Comparison of ENCODE assay signal across 8 cellular contexts in the genomic region with DNA sequence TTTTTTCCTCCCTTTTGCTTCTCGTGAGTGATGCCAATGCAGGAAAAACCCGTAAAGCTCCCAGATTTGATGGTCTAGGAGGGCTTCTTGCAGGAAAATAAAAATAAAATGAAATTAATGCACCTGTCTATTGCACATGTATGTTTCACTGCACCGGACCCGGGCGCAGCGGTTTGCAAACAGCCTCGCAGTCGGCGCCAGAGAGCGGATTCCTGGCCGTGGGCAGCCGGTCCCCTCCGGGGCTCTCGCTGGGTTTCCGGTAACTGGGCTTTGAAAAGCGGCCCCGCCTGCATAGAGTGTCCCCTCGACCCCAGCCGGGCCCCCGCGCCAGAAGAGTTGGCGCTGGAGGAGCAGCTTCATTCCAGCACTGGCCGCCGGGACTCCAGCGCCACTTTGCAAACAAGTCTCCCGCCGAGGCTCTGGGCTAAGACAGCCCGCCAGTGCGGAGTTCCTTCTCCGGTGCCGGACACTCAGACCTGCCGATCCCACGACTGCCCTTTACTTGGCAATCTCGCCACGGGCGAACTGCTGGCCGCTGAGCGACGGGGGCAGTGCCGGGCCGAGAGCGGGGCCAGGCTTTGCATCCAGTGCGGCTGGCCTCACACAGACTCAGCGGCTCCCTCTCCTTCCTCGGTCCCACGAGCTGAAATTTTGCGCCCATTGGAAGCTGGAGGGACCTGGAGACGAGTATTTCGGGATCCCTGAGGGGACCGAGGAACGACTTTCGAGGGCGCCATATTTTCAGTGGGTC. TPM values are rescaled to one million over a fixed set of nuclear protein-coding genes. Genes with fewer than 3 reads are reported as not detected.
A peak's percentile ranks its signal among the peaks of the same experiment; 100 is the strongest.
DNase-seq lines count a peak whose midpoint lies in the region; ATAC-seq and TF ChIP-seq lines count a peak whose summit lies in the region.

No MANE protein-coding gene starts in this region.

- peaks cover 3 to 6% of the 10 kb centered on the region in 2 donors for H3K4me1 ChIP-seq in lung (ENCODE audit: control insufficient read depth in 2 of 2, insufficient read depth in 2 of 2, low read length in 2 of 2)

- no peak for TF ChIP-seq CTCF in AG09309 (IDR thresholded peaks at IDR 0.05; ENCODE audit: control insufficient read depth, insufficient read depth, low read depth, low read length, missing control alignments)
- TF ChIP-seq CTCF in lung (IDR thresholded peaks at IDR 0.05; ENCODE audit: control extremely low read depth, extremely low read depth) = no peak

- peak overlapping the region; percentile 4 to 82 for H3K27ac ChIP-seq in lung (ENCODE audit: low read depth in 1 of 2, low read length in 1 of 2)

- CTCF ChIA-PET in activated CD4-positive, alpha-beta T cell treated with anti-CD3 and anti-CD28 coated beads, Interleukin-2, amount 10 ng/mL, durations not matched to agents 7 days and 5 days (lab: Charles Lee) = no interaction called here

- POLR2A ChIA-PET in activated CD4-positive, alpha-beta T cell treated with anti-CD3 and anti-CD28 coated beads, Interleukin-2, amount 10 ng/mL, durations not matched to agents 7 days and 5 days (lab: Charles Lee) = no interaction called here

- no peak for DNase-seq in AG09309 (ENCODE audit: low read depth)
- DNase-seq in activated CD4-positive, alpha-beta T cell treated with anti-CD3 and anti-CD28 coated beads, Interleukin-2, amount 10 ng/mL, durations not matched to agents 7 days and 5 days = peak; percentile 29
- peak in 2 of 3 experiments; percentile 1 to 12 for DNase-seq in effector memory CD8-positive, alpha-beta T cell
- peak; percentile 39 for DNase-seq in lung (ENCODE audit: low spot score)

- H3K27me3 Mint-ChIP-seq in activated CD4-positive, alpha-beta T cell treated with anti-CD3 and anti-CD28 coated beads, Interleukin-2, amount 10 ng/mL, durations not matched to agents 7 days and 5 days = peaks cover 34% of the 10 kb centered on the region
- H3K27me3 Mint-ChIP-seq in effector memory CD8-positive, alpha-beta T cell = peaks cover 23 to 26% of the 10 kb centered on the region in 2 donors
- peaks cover 29% of the 10 kb centered on the region for H3K27me3 Mint-ChIP-seq in stimulated activated memory B cell treated with anti-CD40 and anti-IgM and Interleukin-4, amounts not matched to agents 10 μg/mL and 1 μg/mL and 100 μg/mL, for 72 hours

- H3K4me1 Mint-ChIP-seq in activated CD4-positive, alpha-beta T cell treated with anti-CD3 and anti-CD28 coated beads, Interleukin-2, amount 10 ng/mL, durations not matched to agents 7 days and 5 days = peaks cover 19% of the 10 kb centered on the region
- H3K4me1 Mint-ChIP-seq in effector memory CD8-positive, alpha-beta T cell (ENCODE audit: low read depth in 2 of 2) = peaks cover 16 to 17% of the 10 kb centered on the region in 2 donors
- peaks cover 21% of the 10 kb centered on the region for H3K4me1 Mint-ChIP-seq in stimulated activated memory B cell treated with anti-CD40 and anti-IgM and Interleukin-4, amounts not matched to agents 10 μg/mL and 1 μg/mL and 100 μg/mL, for 72 hours

- H3K27me3 ChIP-seq in lung (ENCODE audit: control insufficient read depth, insufficient read depth) = no peaks in the 10 kb centered on the region

- H3K4me3 ChIP-seq in AG09309 (ENCODE audit: control insufficient read depth, low read depth, low read length) (peak overlapping the region; percentile 99), lung (peak overlapping the region; percentile 90)

- TF ChIP-seq RAD21 in Ishikawa (IDR thresholded peaks at IDR 0.05; ENCODE audit: low read depth) = no peak

- H3K4me3 Mint-ChIP-seq in activated CD4-positive, alpha-beta T cell treated with anti-CD3 and anti-CD28 coated beads, Interleukin-2, amount 10 ng/mL, durations not matched to agents 7 days and 5 days = peak overlapping the region; percentile 92
- H3K4me3 Mint-ChIP-seq in effector memory CD8-positive, alpha-beta T cell = peak overlapping the region; percentile 90 to 93
- H3K4me3 Mint-ChIP-seq in stimulated activated memory B cell treated with anti-CD40 and anti-IgM and Interleukin-4, amounts not matched to agents 10 μg/mL and 1 μg/mL and 100 μg/mL, for 72 hours = peak overlapping the region; percentile 93

- ATAC-seq in GM18517 (IDR thresholded peaks at IDR 0.05; ENCODE audit: unreplicated experiment) = peak; percentile 24
- peak; percentile 28 for ATAC-seq in effector memory CD8-positive, alpha-beta T cell (replicated peaks)
- ATAC-seq in lung (ENCODE audit: insufficient read depth, low FRiP score) = peak; percentile 20
- ATAC-seq in stimulated activated memory B cell treated with anti-CD40 and anti-IgM and Interleukin-4, amounts not matched to agents 10 μg/mL and 1 μg/mL and 100 μg/mL, for 72 hours = peak; percentile 48
- ATAC-seq in HG03095 (IDR thresholded peaks at IDR 0.05; ENCODE audit: unreplicated experiment) = no peak

- no peaks in the 10 kb centered on the region for H3K36me3 Mint-ChIP-seq in activated CD4-positive, alpha-beta T cell treated with anti-CD3 and anti-CD28 coated beads, Interleukin-2, amount 10 ng/mL, durations not matched to agents 7 days and 5 days (ENCODE audit: low read depth)
- H3K36me3 Mint-ChIP-seq in effector memory CD8-positive, alpha-beta T cell (ENCODE audit: insufficient read depth) = peaks cover 5% of the 10 kb centered on the region
- no peaks in the 10 kb centered on the region for H3K36me3 Mint-ChIP-seq in stimulated activated memory B cell treated with anti-CD40 and anti-IgM and Interleukin-4, amounts not matched to agents 10 μg/mL and 1 μg/mL and 100 μg/mL, for 72 hours

- no peaks in the 10 kb centered on the region for H3K36me3 ChIP-seq in lung (ENCODE audit: control insufficient read depth in 2 of 2, insufficient read depth in 2 of 2, low read length in 2 of 2)

- no peaks in the 10 kb centered on the region for H3K9me3 ChIP-seq in lung (ENCODE audit: control insufficient read depth in 2 of 2, insufficient read depth in 1 of 2, low read length in 1 of 2)

- no peaks in the 10 kb centered on the region for H3K9me3 Mint-ChIP-seq in activated CD4-positive, alpha-beta T cell treated with anti-CD3 and anti-CD28 coated beads, Interleukin-2, amount 10 ng/mL, durations not matched to agents 7 days and 5 days
- H3K9me3 Mint-ChIP-seq in effector memory CD8-positive, alpha-beta T cell = no peaks in the 10 kb centered on the region
- H3K9me3 Mint-ChIP-seq in stimulated activated memory B cell treated with anti-CD40 and anti-IgM and Interleukin-4, amounts not matched to agents 10 μg/mL and 1 μg/mL and 100 μg/mL, for 72 hours = no peaks in the 10 kb centered on the region

- no peak for TF ChIP-seq EP300 in Ishikawa (IDR thresholded peaks at IDR 0.05; ENCODE audit: borderline replicate concordance)

- H3K27ac Mint-ChIP-seq in activated CD4-positive, alpha-beta T cell treated with anti-CD3 and anti-CD28 coated beads, Interleukin-2, amount 10 ng/mL, durations not matched to agents 7 days and 5 days = peak overlapping the region; percentile 78
- H3K27ac Mint-ChIP-seq in effector memory CD8-positive, alpha-beta T cell = peak overlapping the region; percentile 68 to 88
- peak overlapping the region; percentile 84 for H3K27ac Mint-ChIP-seq in stimulated activated memory B cell treated with anti-CD40 and anti-IgM and Interleukin-4, amounts not matched to agents 10 μg/mL and 1 μg/mL and 100 μg/mL, for 72 hours

- 0 to 1% methylated on average over 52 to 53 of the region's 53 CpGs for WGBS in lung, 2 donors

TF ChIP-seq in Ishikawa, 13 proteins besides CTCF, POLR2A, EP300 and RAD21 (continues in another document):
- TF ChIP-seq, protein P1, sequence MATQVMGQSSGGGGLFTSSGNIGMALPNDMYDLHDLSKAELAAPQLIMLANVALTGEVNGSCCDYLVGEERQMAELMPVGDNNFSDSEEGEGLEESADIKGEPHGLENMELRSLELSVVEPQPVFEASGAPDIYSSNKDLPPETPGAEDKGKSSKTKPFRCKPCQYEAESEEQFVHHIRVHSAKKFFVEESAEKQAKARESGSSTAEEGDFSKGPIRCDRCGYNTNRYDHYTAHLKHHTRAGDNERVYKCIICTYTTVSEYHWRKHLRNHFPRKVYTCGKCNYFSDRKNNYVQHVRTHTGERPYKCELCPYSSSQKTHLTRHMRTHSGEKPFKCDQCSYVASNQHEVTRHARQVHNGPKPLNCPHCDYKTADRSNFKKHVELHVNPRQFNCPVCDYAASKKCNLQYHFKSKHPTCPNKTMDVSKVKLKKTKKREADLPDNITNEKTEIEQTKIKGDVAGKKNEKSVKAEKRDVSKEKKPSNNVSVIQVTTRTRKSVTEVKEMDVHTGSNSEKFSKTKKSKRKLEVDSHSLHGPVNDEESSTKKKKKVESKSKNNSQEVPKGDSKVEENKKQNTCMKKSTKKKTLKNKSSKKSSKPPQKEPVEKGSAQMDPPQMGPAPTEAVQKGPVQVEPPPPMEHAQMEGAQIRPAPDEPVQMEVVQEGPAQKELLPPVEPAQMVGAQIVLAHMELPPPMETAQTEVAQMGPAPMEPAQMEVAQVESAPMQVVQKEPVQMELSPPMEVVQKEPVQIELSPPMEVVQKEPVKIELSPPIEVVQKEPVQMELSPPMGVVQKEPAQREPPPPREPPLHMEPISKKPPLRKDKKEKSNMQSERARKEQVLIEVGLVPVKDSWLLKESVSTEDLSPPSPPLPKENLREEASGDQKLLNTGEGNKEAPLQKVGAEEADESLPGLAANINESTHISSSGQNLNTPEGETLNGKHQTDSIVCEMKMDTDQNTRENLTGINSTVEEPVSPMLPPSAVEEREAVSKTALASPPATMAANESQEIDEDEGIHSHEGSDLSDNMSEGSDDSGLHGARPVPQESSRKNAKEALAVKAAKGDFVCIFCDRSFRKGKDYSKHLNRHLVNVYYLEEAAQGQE (IDR thresholded peaks at IDR 0.05; ENCODE audit: low read depth) = no peak
- TF ChIP-seq NFIC (IDR thresholded peaks at IDR 0.05) = no peak
- 0 out of 2 replicates have a peak, but pooled peaks have one; percentile 20 for TF ChIP-seq YY1 (IDR thresholded peaks at IDR 0.05; ENCODE audit: low read depth)
- TF ChIP-seq, protein P2, sequence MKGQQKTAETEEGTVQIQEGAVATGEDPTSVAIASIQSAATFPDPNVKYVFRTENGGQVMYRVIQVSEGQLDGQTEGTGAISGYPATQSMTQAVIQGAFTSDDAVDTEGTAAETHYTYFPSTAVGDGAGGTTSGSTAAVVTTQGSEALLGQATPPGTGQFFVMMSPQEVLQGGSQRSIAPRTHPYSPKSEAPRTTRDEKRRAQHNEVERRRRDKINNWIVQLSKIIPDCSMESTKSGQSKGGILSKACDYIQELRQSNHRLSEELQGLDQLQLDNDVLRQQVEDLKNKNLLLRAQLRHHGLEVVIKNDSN (IDR thresholded peaks at IDR 0.05) = no peak
- TF ChIP-seq TEAD4 (IDR thresholded peaks at IDR 0.05) = no peak
- TF ChIP-seq TCF12 (IDR thresholded peaks at IDR 0.05; ENCODE audit: low read depth) = no peak; the same call in 1 of the 2 replicates
- TF ChIP-seq FOXM1 (IDR thresholded peaks at IDR 0.05; ENCODE audit: borderline replicate concordance, low read depth) = no peak
- TF ChIP-seq ZBTB7A (IDR thresholded peaks at IDR 0.05; ENCODE audit: low read depth) = peak; percentile 35; the same call in 1 of the 2 replicates
- no peak for TF ChIP-seq EGR1 (IDR thresholded peaks at IDR 0.05)
- TF ChIP-seq CEBPB (IDR thresholded peaks at IDR 0.05) = no peak

RNA-seq across cellular contexts. Expression of gene TLN2, which starts 0.6 kb away (rescaled TPM):
- total RNA-seq in activated CD4-positive, alpha-beta T cell treated with anti-CD3 and anti-CD28 coated beads, Interleukin-2, amount 10 ng/mL, durations not matched to agents 7 days and 5 days = under 1 TPM; 0.27 to 0.37 TPM
- 10 to 100 TPM; 11.3 to 19.4 TPM for total RNA-seq in lung
- 1 to 10 TPM; 1.2 to 3.1 TPM for polyA plus RNA-seq in lung

Comparison
In these comparisons a context has a peak if more than half of its experiments do, and no peak if none do; other contexts are left out.
1. RNA of gene TLN2, which starts 0.6 kb away (total RNA-seq): 11.3 to 19.4 TPM in lung; 0.27 to 0.37 TPM in activated CD4-positive, alpha-beta T cell treated with anti-CD3 and anti-CD28 coated beads, Interleukin-2, amount 10 ng/mL, durations not matched to agents 7 days and 5 days; every median in the first group is over 4 times any median in the second.
2. Peak in every context shown above with its lines, with median percentiles within 50 percentile points of each other: H3K27ac Mint-ChIP-seq and H3K4me3 Mint-ChIP-seq.